ENCODE assay signal across 12 cellular contexts in the genomic region with DNA sequence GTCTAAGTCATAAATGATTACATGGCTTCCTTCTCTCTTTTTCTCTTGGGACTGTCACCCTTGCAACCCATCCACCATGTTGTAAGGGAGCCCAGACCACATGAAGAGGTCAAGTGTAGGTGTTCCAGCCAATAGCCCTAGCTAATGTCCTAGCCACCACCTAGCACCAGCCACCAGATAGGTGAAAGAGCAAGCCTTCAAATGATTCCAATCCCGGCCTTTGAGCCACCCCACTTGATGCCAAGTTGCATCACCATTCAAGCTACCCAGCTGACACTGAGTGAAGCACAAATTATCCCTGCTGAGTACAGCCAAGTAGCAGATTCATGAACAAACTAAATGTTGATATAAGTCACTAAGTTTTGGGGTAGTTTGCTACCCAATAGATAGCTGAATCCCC.
A peak's percentile ranks its signal among the peaks of the same experiment; 100 is the strongest.
DNase-seq lines count a peak whose midpoint lies in the region; ATAC-seq and TF ChIP-seq lines count a peak whose summit lies in the region.
"Had no signal": no experiment of that assay in that cellular context is flagged by ENCODE, and none has a peak within 500 bp of the region (broad histone marks: within the 10 kb centered on the region; RNA-seq: fewer than 3 reads in every experiment).

No MANE protein-coding gene starts in this region.

- H4K20me1 ChIP-seq in BLaER1 treated with 17β-estradiol and CSF1 and Interleukin-3, amounts not matched to agents 10 nM and 100 nM, result peaks cover 0 to 17% (median 6%) of the 10 kb centered on the region in 11 experiments; a peak in 8 of 22 replicates

- H3K9ac ChIP-seq in BLaER1 treated with 17β-estradiol and CSF1 and Interleukin-3, amounts not matched to agents 10 nM and 100 nM, result no peak overlapping the region

- peaks cover 19 to 55% (median 53%) of the 10 kb centered on the region in 10 experiments for H3K4me1 ChIP-seq in BLaER1 treated with 17β-estradiol and CSF1 and Interleukin-3, amounts not matched to agents 10 nM and 100 nM
- H3K4me1 ChIP-seq: HAP-1 had no signal

- H3K27ac ChIP-seq in BLaER1 treated with 17β-estradiol and CSF1 and Interleukin-3, amounts not matched to agents 10 nM and 100 nM, result no peak overlapping the region
- H3K27ac ChIP-seq: C4-2B had no signal

- H3K27ac Mint-ChIP-seq in activated naive CD4-positive, alpha-beta T cell treated with anti-CD3 and anti-CD28 coated beads, Interleukin-2, amount 50 U/mL, for 24 hours, result no peak overlapping the region
- peak overlapping the region; percentile 80 for H3K27ac Mint-ChIP-seq in central memory CD8-positive, alpha-beta T cell (ENCODE audit: low read depth)
- H3K27ac Mint-ChIP-seq in nephron, result peak overlapping the region in 2 of 3 experiments; percentile 9 to 70
- H3K27ac Mint-ChIP-seq: B cell had no signal

- no peaks in the 10 kb centered on the region for H3K27me3 Mint-ChIP-seq in activated naive CD4-positive, alpha-beta T cell treated with anti-CD3 and anti-CD28 coated beads, Interleukin-2, amount 50 U/mL, for 24 hours
- H3K27me3 Mint-ChIP-seq in central memory CD8-positive, alpha-beta T cell, result peaks cover 12% of the 10 kb centered on the region
- H3K27me3 Mint-ChIP-seq in nephron (ENCODE audit: low read depth), result peaks cover 13% of the 10 kb centered on the region
- H3K27me3 Mint-ChIP-seq: CD4-positive, alpha-beta memory T cell had no signal

- no peaks in the 10 kb centered on the region for H3K4me1 Mint-ChIP-seq in activated naive CD4-positive, alpha-beta T cell treated with anti-CD3 and anti-CD28 coated beads, Interleukin-2, amount 50 U/mL, for 24 hours
- H3K4me1 Mint-ChIP-seq in central memory CD8-positive, alpha-beta T cell, result peaks cover 7% of the 10 kb centered on the region
- peaks cover 34% of the 10 kb centered on the region for H3K4me1 Mint-ChIP-seq in nephron

- H3K36me3 ChIP-seq in BLaER1 treated with 17β-estradiol and CSF1 and Interleukin-3, amounts not matched to agents 10 nM and 100 nM, result no peaks in the 10 kb centered on the region
- H3K36me3 ChIP-seq: HAP-1 had no signal

- peak overlapping the region; percentile 36 to 82 (median 66); a peak in 21 of 22 replicates for H3K4me2 ChIP-seq in BLaER1 treated with 17β-estradiol and CSF1 and Interleukin-3, amounts not matched to agents 10 nM and 100 nM

- ATAC-seq in central memory CD8-positive, alpha-beta T cell (replicated peaks; ENCODE audit: extremely low read depth, poor library complexity, severe bottlenecking), result no peak
- no peak for ATAC-seq in esophagus mucosa

- no peak overlapping the region for H3K4me3 ChIP-seq in BLaER1 treated with 17β-estradiol and CSF1 and Interleukin-3, amounts not matched to agents 10 nM and 100 nM
- H3K4me3 ChIP-seq: HAP-1 had no signal

- H3K4me3 Mint-ChIP-seq in activated naive CD4-positive, alpha-beta T cell treated with anti-CD3 and anti-CD28 coated beads, Interleukin-2, amount 50 U/mL, for 24 hours, result peak overlapping the region; percentile 15
- H3K4me3 Mint-ChIP-seq in central memory CD8-positive, alpha-beta T cell, result no peak overlapping the region
- H3K4me3 Mint-ChIP-seq in nephron, result peak overlapping the region in 2 of 3 experiments; percentile 37 to 50

- no peak for DNase-seq in activated naive CD4-positive, alpha-beta T cell treated with anti-CD3 and anti-CD28 coated beads, Interleukin-2, amount 50 U/mL, for 16 hours
- DNase-seq in central memory CD8-positive, alpha-beta T cell (ENCODE audit: low spot score in 2 of 2), result no peak
- no peak for DNase-seq in hippocampal formation (lab: John Stamatoyannopoulos, UW)
- DNase-seq: Calu3; CD4-positive, alpha-beta memory T cell had no signal

- 0 out of 22 replicates have a peak, but pooled peaks cover 0 to 4% (median 0%) of the 10 kb centered on the region in 11 experiments for H3K9me3 ChIP-seq in BLaER1 treated with 17β-estradiol and CSF1 and Interleukin-3, amounts not matched to agents 10 nM and 100 nM (replicated peaks in 1 of 11)
- H3K9me3 ChIP-seq: HAP-1 had no signal

- no peaks in the 10 kb centered on the region for H3K36me3 Mint-ChIP-seq in activated naive CD4-positive, alpha-beta T cell treated with anti-CD3 and anti-CD28 coated beads, Interleukin-2, amount 50 U/mL, for 24 hours
- no peaks in the 10 kb centered on the region for H3K36me3 Mint-ChIP-seq in central memory CD8-positive, alpha-beta T cell (ENCODE audit: insufficient read depth)
- H3K36me3 Mint-ChIP-seq in nephron (ENCODE audit: low read depth), result no peaks in the 10 kb centered on the region
- H3K36me3 Mint-ChIP-seq: CD4-positive, alpha-beta memory T cell had no signal

- peaks cover 48 to 75% (median 64%) of the 10 kb centered on the region in 11 experiments for H3K27me3 ChIP-seq in BLaER1 treated with 17β-estradiol and CSF1 and Interleukin-3, amounts not matched to agents 10 nM and 100 nM

- no peak for TF ChIP-seq CTCF in nephron (IDR thresholded peaks at IDR 0.05; ENCODE audit: unreplicated experiment in 3 of 3)

- H3K9me3 Mint-ChIP-seq in activated naive CD4-positive, alpha-beta T cell treated with anti-CD3 and anti-CD28 coated beads, Interleukin-2, amount 50 U/mL, for 24 hours, result no peaks in the 10 kb centered on the region
- no peaks in the 10 kb centered on the region for H3K9me3 Mint-ChIP-seq in central memory CD8-positive, alpha-beta T cell
- H3K9me3 Mint-ChIP-seq in nephron, result peaks cover 3% of the 10 kb centered on the region
